Comparison of ENCODE assay signal across 2 cellular contexts in genomic region chr9:74770508-74771261, GRCh38.
TF ChIP-seq lines count a peak whose summit lies in the region.

No MANE protein-coding gene starts in this region.

TF ChIP-seq in A549, 52 proteins besides CTCF, POLR2A, EP300 and RAD21 (continued from another document):
- 0 out of 2 replicates have a peak, but pooled peaks have one; percentile 32 for TF ChIP-seq USF2 (IDR thresholded peaks at IDR 0.05)
- TF ChIP-seq CBX8 (IDR thresholded peaks at IDR 0.05) = no peak
- peak; percentile 54; the same call in 1 of the 2 replicates for TF ChIP-seq PHF8 (IDR thresholded peaks at IDR 0.05; ENCODE audit: borderline replicate concordance, low read depth)
- peak; percentile 93 for TF ChIP-seq MAX (IDR thresholded peaks at IDR 0.05)
- no peak for TF ChIP-seq EHF (CRISPR knock-in tag; IDR thresholded peaks at IDR 0.05)
- peak; percentile 94; the same call in 1 of the 2 replicates for TF ChIP-seq MYC (IDR thresholded peaks at IDR 0.05; ENCODE audit: borderline replicate concordance, low read length)
- TF ChIP-seq ESRRA (IDR thresholded peaks at IDR 0.05; ENCODE audit: borderline replicate concordance, low read length) = 0 out of 2 replicates have a peak, but pooled peaks have one; percentile 28
- no peak for TF ChIP-seq HEYL (CRISPR knock-in tag; IDR thresholded peaks at IDR 0.05)
- TF ChIP-seq HOXB13 (CRISPR knock-in tag; IDR thresholded peaks at IDR 0.05; ENCODE audit: low read depth) = no peak
- TF ChIP-seq JUN (IDR thresholded peaks at IDR 0.05) = peak in 1 of 2 experiments; percentile 53; a peak in 1 of 5 replicates
- TF ChIP-seq RARB (CRISPR knock-in tag; IDR thresholded peaks at IDR 0.05) = no peak
- TF ChIP-seq HOXA7 (CRISPR knock-in tag; IDR thresholded peaks at IDR 0.05) = no peak
- TF ChIP-seq CBX2 (IDR thresholded peaks at IDR 0.05; ENCODE audit: borderline replicate concordance, low read depth) = no peak
- TF ChIP-seq E2F6 (IDR thresholded peaks at IDR 0.05; ENCODE audit: borderline replicate concordance, low read depth) = peak; percentile 45; the same call in 1 of the 2 replicates
TF ChIP-seq in A549: peak in this region for 8.

TF ChIP-seq in GM12878, 131 proteins besides CTCF, POLR2A, EP300 and RAD21 (continued from another document):
- no peak for TF ChIP-seq SUPT20H (IDR thresholded peaks at IDR 0.05; ENCODE audit: borderline replicate concordance, control insufficient read depth, low read depth, low read length)
- no peak for TF ChIP-seq ELK1 (IDR thresholded peaks at IDR 0.05; ENCODE audit: low read depth, low read length)
- TF ChIP-seq EED (IDR thresholded peaks at IDR 0.05; ENCODE audit: low read depth) = no peak
- no peak for TF ChIP-seq STAT1 (conservative IDR thresholded peaks at IDR 0.05)
- TF ChIP-seq, protein P1, sequence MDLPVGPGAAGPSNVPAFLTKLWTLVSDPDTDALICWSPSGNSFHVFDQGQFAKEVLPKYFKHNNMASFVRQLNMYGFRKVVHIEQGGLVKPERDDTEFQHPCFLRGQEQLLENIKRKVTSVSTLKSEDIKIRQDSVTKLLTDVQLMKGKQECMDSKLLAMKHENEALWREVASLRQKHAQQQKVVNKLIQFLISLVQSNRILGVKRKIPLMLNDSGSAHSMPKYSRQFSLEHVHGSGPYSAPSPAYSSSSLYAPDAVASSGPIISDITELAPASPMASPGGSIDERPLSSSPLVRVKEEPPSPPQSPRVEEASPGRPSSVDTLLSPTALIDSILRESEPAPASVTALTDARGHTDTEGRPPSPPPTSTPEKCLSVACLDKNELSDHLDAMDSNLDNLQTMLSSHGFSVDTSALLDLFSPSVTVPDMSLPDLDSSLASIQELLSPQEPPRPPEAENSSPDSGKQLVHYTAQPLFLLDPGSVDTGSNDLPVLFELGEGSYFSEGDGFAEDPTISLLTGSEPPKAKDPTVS (IDR thresholded peaks at IDR 0.05; ENCODE audit: low read depth, low read length) = no peak
- no peak for TF ChIP-seq CREB1 (IDR thresholded peaks at IDR 0.05; ENCODE audit: low read depth)
